Comparison of ENCODE assay signal across 1 cellular context in genomic region chr20:38818113-38819065, GRCh38.
TF ChIP-seq lines count a peak whose summit lies in the region.

No MANE protein-coding gene starts in this region.

TF ChIP-seq in K562, 482 proteins besides CTCF, POLR2A, EP300 and RAD21:
- TF ChIP-seq FOXK1 (CRISPR knock-in tag; IDR thresholded peaks at IDR 0.05; ENCODE audit: borderline replicate concordance) (0 out of 2 replicates have a peak, but pooled peaks have one; percentile 21), HOXB6 (CRISPR knock-in tag; IDR thresholded peaks at IDR 0.05; ENCODE audit: borderline replicate concordance) (no peak)
TF ChIP-seq in K562: peak in this region for 1.
